8 cellular contexts compared by ENCODE assay signal in genomic region chr4:52641853-52642563, GRCh38. TPM values are rescaled to one million over a fixed set of nuclear protein-coding genes. Genes with fewer than 3 reads are reported as not detected.
DNase-seq lines count a peak whose midpoint lies in the region; ATAC-seq and TF ChIP-seq lines count a peak whose summit lies in the region.

No MANE protein-coding gene starts in this region.

- H3K9me3 ChIP-seq in esophagus squamous epithelium, result no peaks in the 10 kb centered on the region

- H3K36me3 ChIP-seq in esophagus squamous epithelium, result no peaks in the 10 kb centered on the region

- no peak for TF ChIP-seq POLR2A in esophagus squamous epithelium (IDR thresholded peaks at IDR 0.05)

- H3K27me3 ChIP-seq in esophagus squamous epithelium, result no peaks in the 10 kb centered on the region

- intact Hi-C loops in esophagus squamous epithelium (cut with DNase I), result no loop called here

- ATAC-seq in GM21526 (IDR thresholded peaks at IDR 0.05; ENCODE audit: low FRiP score, unreplicated experiment) (peak; percentile 82), HG03520 (IDR thresholded peaks at IDR 0.05; ENCODE audit: unreplicated experiment) (peak; percentile 88)

- 43 to 49% methylated on average over 3 of the region's 3 CpGs for WGBS in esophagus squamous epithelium, 2 donors

- H3K4me1 ChIP-seq in esophagus squamous epithelium, result peaks cover 0 to 40% (median 24%) of the 10 kb centered on the region in 3 donors

- H3K4me3 ChIP-seq in esophagus squamous epithelium, result no peak overlapping the region

- in situ Hi-C loops in GM13976 (cut with MboI; ENCODE audit: low sequenced_read_pairs, unreplicated experiment) (no loop called here), KBM-7 (cut with MboI; ENCODE audit: low pct_unique_long_range_greater_than_20kb, low sequenced_read_pairs) (no loop called here)

- TF ChIP-seq CTCF in GM13976 (IDR thresholded peaks at IDR 0.05; ENCODE audit: borderline replicate concordance, control extremely low read depth, extremely low read depth, insufficient read depth, missing control alignments), result no peak
- TF ChIP-seq CTCF in esophagus squamous epithelium (IDR thresholded peaks at IDR 0.05), result no peak

- DNase-seq in GM13976 (ENCODE audit: low spot score), result peak; percentile 52
- DNase-seq in esophagus squamous epithelium (lab: John Stamatoyannopoulos, UW), result no peak
- no peak for DNase-seq in NCI-H2196 treated with DMSO at 0.1 percent for 48 hours (lab: John Stamatoyannopoulos, UW; ENCODE audit: unreplicated experiment)
- DNase-seq in effector CD4-positive, alpha-beta T cell, result no peak
- no peak for DNase-seq in KBM-7
- no peak for DNase-seq in stimulated activated CD4-positive, alpha-beta T cell treated with anti-CD3 and anti-CD28 coated beads, Interleukin-4, amount 100 ng/mL, for 4 hours

- peak overlapping the region; percentile 18 to 65 (median 50) for H3K27ac ChIP-seq in esophagus squamous epithelium

RNA-seq across cellular contexts. Expression of gene USP46, which starts 17.1 kb away (rescaled TPM):
- total RNA-seq in esophagus squamous epithelium, result 10 to 100 TPM; 12.0 to 22.1 (median 12.9) TPM
